In the genomic region with DNA sequence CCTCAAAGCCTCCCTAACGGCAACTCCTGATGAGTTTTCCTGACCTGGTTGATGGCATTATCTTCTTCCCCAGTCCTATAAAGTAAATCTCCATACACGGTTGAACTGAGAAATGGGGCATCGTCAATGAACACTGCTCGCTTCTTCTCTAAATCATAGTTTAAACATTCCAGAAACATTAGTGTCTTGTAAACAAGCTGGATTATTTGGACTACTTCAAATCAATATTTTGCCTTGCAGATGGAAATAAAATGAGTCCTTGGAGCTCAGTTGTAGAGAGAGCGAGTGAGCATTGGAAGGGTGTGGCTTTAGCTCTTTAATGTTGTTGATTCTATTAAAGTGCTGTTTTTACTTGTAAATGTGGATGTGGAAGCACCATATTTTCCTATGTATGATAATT, we compare ENCODE assay signal across 18 cellular contexts. TPM values are rescaled to one million over a fixed set of nuclear protein-coding genes. Genes with fewer than 3 reads are reported as not detected.
"Had no signal": no experiment of that assay in that cellular context is flagged by ENCODE, and none has a peak within 500 bp of the region (broad histone marks: within the 10 kb centered on the region; RNA-seq: fewer than 3 reads in every experiment).

No MANE protein-coding gene starts in this region.

- H3K27me3 ChIP-seq: breast epithelium, testis had no signal

- H3K27ac ChIP-seq: breast epithelium, psoas muscle, testis had no signal

- H3K4me3 Mint-ChIP-seq: activated T-cell treated with anti-CD3 and anti-CD28 coated beads, Interleukin-2, amount 50 U/mL, for 4 hours; immature natural killer cell; memory B cell; nephron progenitor cell; stimulated activated naive CD8-positive, alpha-beta T cell treated with anti-CD3 and anti-CD28 coated beads, Interleukin-15, Interleukin-2, amounts not matched to agents 100 ng/mL and 50 ng/mL, for 24 hours had no signal

- DNase-seq: activated CD4-positive, alpha-beta T cell treated with anti-CD3 and anti-CD28 coated beads for 1 hour; activated CD4-positive, alpha-beta T cell treated with anti-CD3 and anti-CD28 coated beads, Interleukin-2, amount 50 U/mL, for 48 hours; activated effector memory CD4-positive, alpha-beta T cell treated with anti-CD3 and anti-CD28 coated beads, Interleukin-2, amount 50 U/mL, for 16 hours; activated T-cell treated with anti-CD3 and anti-CD28 coated beads, Interleukin-2, amount 50 U/mL, for 4 hours; immature natural killer cell; left colon; nephron progenitor cell; psoas muscle; stimulated activated CD4-positive, alpha-beta T cell treated with anti-CD3 and anti-CD28 coated beads, Interleukin-2, amount 100 ng/mL, for 48 hours; stimulated activated CD8-positive, alpha-beta memory T cell treated with anti-CD3 and anti-CD28 coated beads, Interleukin-4, amount 100 ng/mL, for 48 hours; testis had no signal

- H3K9me3 Mint-ChIP-seq: activated naive CD4-positive, alpha-beta T cell treated with anti-CD3 and anti-CD28 coated beads, Interleukin-2, amount 50 U/mL, for 72 hours; activated T-cell treated with anti-CD3 and anti-CD28 coated beads, Interleukin-2, amount 50 U/mL, for 4 hours; immature natural killer cell; memory B cell; nephron progenitor cell; stimulated activated naive CD8-positive, alpha-beta T cell treated with anti-CD3 and anti-CD28 coated beads, Interleukin-15, Interleukin-2, amounts not matched to agents 100 ng/mL and 50 ng/mL, for 24 hours had no signal

- H3K4me3 ChIP-seq: breast epithelium, psoas muscle, testis had no signal

- H3K27me3 Mint-ChIP-seq: memory B cell; stimulated activated naive CD8-positive, alpha-beta T cell treated with anti-CD3 and anti-CD28 coated beads, Interleukin-15, Interleukin-2, amounts not matched to agents 100 ng/mL and 50 ng/mL, for 24 hours had no signal

- H3K27ac Mint-ChIP-seq: activated naive CD4-positive, alpha-beta T cell treated with anti-CD3 and anti-CD28 coated beads, Interleukin-2, amount 50 U/mL, for 72 hours; immature natural killer cell; memory B cell; nephron progenitor cell; stimulated activated naive CD8-positive, alpha-beta T cell treated with anti-CD3 and anti-CD28 coated beads, Interleukin-15, Interleukin-2, amounts not matched to agents 100 ng/mL and 50 ng/mL, for 24 hours had no signal

- ATAC-seq: activated naive CD4-positive, alpha-beta T cell treated with anti-CD3 and anti-CD28 coated beads, Interleukin-2, amount 50 U/mL, for 72 hours; activated T-cell treated with anti-CD3 and anti-CD28 coated beads, Interleukin-2, amount 50 U/mL, for 4 hours; left colon; psoas muscle; sciatic nerve had no signal

- H3K9me3 ChIP-seq: breast epithelium, psoas muscle, testis had no signal

- H3K4me1 Mint-ChIP-seq: memory B cell had no signal

RNA-seq across cellular contexts. Expression of gene PI16, which starts 50.4 kb away (rescaled TPM):
- total RNA-seq: activated T-cell treated with anti-CD3 and anti-CD28 coated beads, Interleukin-2, amount 50 U/mL, for 4 hours; chondrocyte; endothelial cell of umbilical vein had no signal
